In the genomic region with DNA sequence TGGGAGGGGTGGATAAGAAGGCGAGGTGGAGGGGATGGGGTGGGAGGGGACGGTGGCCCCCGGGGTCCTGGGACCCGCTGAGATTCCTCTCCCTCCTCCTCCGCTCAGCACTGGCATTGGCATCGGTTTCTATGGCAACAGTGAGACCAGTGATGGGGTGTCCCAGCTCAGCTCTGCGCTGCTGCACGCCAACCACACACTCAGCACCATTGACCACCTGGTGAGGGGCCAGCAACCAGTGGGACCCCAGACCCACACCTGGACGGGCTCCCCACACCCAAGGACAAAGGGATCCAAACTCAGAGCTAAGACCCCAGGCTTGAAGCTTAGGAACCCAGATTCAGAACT, we compare ENCODE assay signal across 21 cellular contexts. TPM values are rescaled to one million over a fixed set of nuclear protein-coding genes. Genes with fewer than 3 reads are reported as not detected.
A peak's percentile ranks its signal among the peaks of the same experiment; 100 is the strongest.
DNase-seq lines count a peak whose midpoint lies in the region; ATAC-seq and TF ChIP-seq lines count a peak whose summit lies in the region.
"Had no signal": no experiment of that assay in that cellular context is flagged by ENCODE, and none has a peak within 500 bp of the region (broad histone marks: within the 10 kb centered on the region; RNA-seq: fewer than 3 reads in every experiment).

No MANE protein-coding gene starts in this region.

- no peak for TF ChIP-seq POLR2A in tibial nerve (IDR thresholded peaks at IDR 0.05)

- H3K4me1 ChIP-seq in right atrium auricular region (peaks cover 0 to 40% of the 10 kb centered on the region in 2 donors), iPS-20b (ENCODE audit: insufficient read depth, low read length) (peaks cover 20% of the 10 kb centered on the region; the same call in 1 of the 2 replicates), tibial nerve (peaks cover 0 to 59% (median 12%) of the 10 kb centered on the region in 4 donors), Caco-2 (peaks cover 12% of the 10 kb centered on the region)

- no peak overlapping the region for H3K4me3 Mint-ChIP-seq in Caco-2 (ENCODE audit: unreplicated experiment)
- H3K4me3 Mint-ChIP-seq: activated CD8-positive, alpha-beta T cell treated with anti-CD3 and anti-CD28 coated beads for 36 hours; activated naive CD8-positive, alpha-beta T cell treated with anti-CD3 and anti-CD28 coated beads for 36 hours; IgD-negative memory B cell had no signal

- ATAC-seq in left ventricle myocardium superior = no peak
- ATAC-seq: activated CD8-positive, alpha-beta T cell treated with anti-CD3 and anti-CD28 coated beads for 36 hours had no signal

- H3K27me3 Mint-ChIP-seq in Caco-2 (ENCODE audit: insufficient read depth, unreplicated experiment) = no peaks in the 10 kb centered on the region

- H3K4me3 ChIP-seq in right atrium auricular region (peak overlapping the region in 1 of 2 donors; percentile 33), iPS-20b (ENCODE audit: low read length) (peak overlapping the region; percentile 65; the same call in 1 of the 2 replicates), tibial nerve (peak overlapping the region in 1 of 4 donors; percentile 31), Caco-2 (ENCODE audit: low read depth, low read length) (no peak overlapping the region)
- H3K4me3 ChIP-seq: cardiac muscle cell, stomach had no signal

- H3K9me3 ChIP-seq in right atrium auricular region (no peaks in the 10 kb centered on the region), iPS-20b (ENCODE audit: insufficient read depth, low read depth, low read length) (no peaks in the 10 kb centered on the region), tibial nerve (no peaks in the 10 kb centered on the region), Caco-2 (no peaks in the 10 kb centered on the region)
- H3K9me3 ChIP-seq: stomach had no signal

- no peaks in the 10 kb centered on the region for H3K36me3 Mint-ChIP-seq in Caco-2 (ENCODE audit: insufficient read depth, unreplicated experiment)
- H3K36me3 Mint-ChIP-seq: activated naive CD8-positive, alpha-beta T cell treated with anti-CD3 and anti-CD28 coated beads for 36 hours had no signal

- intact Hi-C loops in left ventricle myocardium superior (cut with micrococcal nuclease) = no loop called here
- intact Hi-C loops in Caco-2 (cut with micrococcal nuclease; ENCODE audit: unreplicated experiment) = no loop called here

- H3K27ac Mint-ChIP-seq in Caco-2 (ENCODE audit: unreplicated experiment) = no peak overlapping the region
- H3K27ac Mint-ChIP-seq: activated CD8-positive, alpha-beta T cell treated with anti-CD3 and anti-CD28 coated beads for 36 hours; activated naive CD8-positive, alpha-beta T cell treated with anti-CD3 and anti-CD28 coated beads for 36 hours; CD14-positive monocyte; IgD-negative memory B cell had no signal

- peaks cover 17% of the 10 kb centered on the region for H3K9me3 Mint-ChIP-seq in Caco-2 (ENCODE audit: unreplicated experiment)
- H3K9me3 Mint-ChIP-seq: activated CD8-positive, alpha-beta T cell treated with anti-CD3 and anti-CD28 coated beads for 36 hours; activated naive CD8-positive, alpha-beta T cell treated with anti-CD3 and anti-CD28 coated beads for 36 hours; IgD-negative memory B cell had no signal

- DNase-seq in right atrium auricular region (ENCODE audit: low spot score) (no peak), left ventricle myocardium superior (no peak), tibial nerve (ENCODE audit: low spot score in 2 of 2) (no peak), Caco-2 (no peak), NCI-H1105 (lab: John Stamatoyannopoulos, UW) (no peak)
- DNase-seq: ACHN; activated CD8-positive, alpha-beta T cell treated with anti-CD3 and anti-CD28 coated beads for 36 hours; activated naive CD8-positive, alpha-beta T cell treated with anti-CD3 and anti-CD28 coated beads for 36 hours; DMS53; effector memory CD4-positive, alpha-beta T cell; left colon; NCI-H2029; NCI-H510A; stomach; T-helper 1 cell had no signal

- no TSS peak for BruUV-seq in Caco-2 (replicated peaks; lab: Mats Ljungman, UMichigan)

- TF ChIP-seq EP300 in tibial nerve (IDR thresholded peaks at IDR 0.05) = no peak

- POLR2A ChIA-PET in Caco-2 (lab: Charles Lee) = no interaction called here

- H3K27me3 ChIP-seq in right atrium auricular region (peaks cover 4 to 7% of the 10 kb centered on the region in 2 donors), iPS-20b (ENCODE audit: insufficient read depth, low read length) (peaks cover 39% of the 10 kb centered on the region), tibial nerve (peaks cover 0 to 45% of the 10 kb centered on the region in 2 donors), Caco-2 (replicated peaks; ENCODE audit: control insufficient read depth, insufficient read depth, low read length) (no peaks in the 10 kb centered on the region)

- 6 to 35% methylated on average over 6 to 9 of the region's 9 CpGs for WGBS in tibial nerve, 2 donors

- no peaks in the 10 kb centered on the region for H3K36me3 ChIP-seq in right atrium auricular region
- peaks cover 18% of the 10 kb centered on the region; the same call in 1 of the 2 replicates for H3K36me3 ChIP-seq in iPS-20b (ENCODE audit: insufficient read depth, low read depth, low read length)
- no peaks in the 10 kb centered on the region for H3K36me3 ChIP-seq in tibial nerve
- H3K36me3 ChIP-seq in Caco-2 (ENCODE audit: control insufficient read depth, insufficient read depth, low read length) = no peaks in the 10 kb centered on the region
- H3K36me3 ChIP-seq: cardiac muscle cell, stomach had no signal

- TF ChIP-seq CTCF in right atrium auricular region (IDR thresholded peaks at IDR 0.05) = no peak
- no peak for TF ChIP-seq CTCF in tibial nerve (IDR thresholded peaks at IDR 0.05)
- no peak for TF ChIP-seq CTCF in Caco-2 (IDR thresholded peaks at IDR 0.05; ENCODE audit: insufficient read depth in 1 of 2, low read depth in 1 of 2, low read length in 1 of 2, severe bottlenecking in 1 of 2, unreplicated experiment in 1 of 2)

- H3K9ac ChIP-seq in iPS-20b (ENCODE audit: low read depth, low read length) = peak overlapping the region; percentile 58; the same call in 1 of the 2 replicates

- H3K27ac ChIP-seq in right atrium auricular region (peak overlapping the region; percentile 43 to 56), iPS-20b (ENCODE audit: low read length) (no peak overlapping the region), tibial nerve (peak overlapping the region; percentile 73 to 92 (median 82))
- H3K27ac ChIP-seq: cardiac muscle cell had no signal

- peaks cover 7% of the 10 kb centered on the region for H3K4me1 Mint-ChIP-seq in Caco-2 (ENCODE audit: low read depth, unreplicated experiment)

- CTCF ChIA-PET in Caco-2 (lab: Charles Lee) = no interaction called here

RNA-seq across cellular contexts. Expression of a gene that starts 5.9 kb away (rescaled TPM):
- total RNA-seq in right atrium auricular region = 1 to 10 TPM; 1.7 to 2.7 TPM
- 1.6 TPM for total RNA-seq in left ventricle myocardium superior
- 10 to 100 TPM; 21.0 to 50.0 (median 34.9) TPM for total RNA-seq in tibial nerve
- total RNA-seq in Caco-2 (2022) = not detected in 2 replicates
- total RNA-seq: cardiac muscle cell, H4 had no signal

RNA-seq across cellular contexts. Expression of a gene that starts 27.9 kb away (rescaled TPM):
- total RNA-seq in right atrium auricular region (10 to 100 TPM; 32.1 to 36.4 TPM), left ventricle myocardium superior (69.1 TPM), tibial nerve (100 to 1,000 TPM; 189 to 389 (median 285) TPM), Caco-2 (2022) (143 and 148 TPM in 2 replicates)

RNA-seq across cellular contexts. Expression of a gene that starts 42.4 kb away (rescaled TPM):
- total RNA-seq in right atrium auricular region (1 to 10 TPM; 2.1 to 4.9 TPM), left ventricle myocardium superior (1.4 TPM), tibial nerve (10 to 100 TPM in 1 of 4 donors, 1 to 10 TPM in 3; 5.9 to 10.3 (median 9.4) TPM), Caco-2 (2022) (6.7 and 6.9 TPM in 2 replicates)

RNA-seq across cellular contexts. Expression of a gene that starts 52.0 kb away (rescaled TPM):
- total RNA-seq in right atrium auricular region (10 to 100 TPM; 11.4 to 15.2 TPM), left ventricle myocardium superior (11.0 TPM), tibial nerve (10 to 100 TPM; 38.9 to 62.2 (median 50.2) TPM), Caco-2 (2022) (7.1 and 8.6 TPM in 2 replicates)
- total RNA-seq: mononuclear cell had no signal

RNA-seq across cellular contexts. Expression of a gene that starts 56.4 kb away (rescaled TPM):
- total RNA-seq in right atrium auricular region = 1 to 10 TPM; 4.2 to 7.8 TPM
- 5.9 TPM for total RNA-seq in left ventricle myocardium superior
- total RNA-seq in tibial nerve = 10 to 100 TPM; 15.5 to 59.1 (median 31.1) TPM
- not detected in 2 replicates for total RNA-seq in Caco-2 (2022)
- total RNA-seq: cardiac muscle cell had no signal
